8 cellular contexts compared by ENCODE assay signal in the genomic region with DNA sequence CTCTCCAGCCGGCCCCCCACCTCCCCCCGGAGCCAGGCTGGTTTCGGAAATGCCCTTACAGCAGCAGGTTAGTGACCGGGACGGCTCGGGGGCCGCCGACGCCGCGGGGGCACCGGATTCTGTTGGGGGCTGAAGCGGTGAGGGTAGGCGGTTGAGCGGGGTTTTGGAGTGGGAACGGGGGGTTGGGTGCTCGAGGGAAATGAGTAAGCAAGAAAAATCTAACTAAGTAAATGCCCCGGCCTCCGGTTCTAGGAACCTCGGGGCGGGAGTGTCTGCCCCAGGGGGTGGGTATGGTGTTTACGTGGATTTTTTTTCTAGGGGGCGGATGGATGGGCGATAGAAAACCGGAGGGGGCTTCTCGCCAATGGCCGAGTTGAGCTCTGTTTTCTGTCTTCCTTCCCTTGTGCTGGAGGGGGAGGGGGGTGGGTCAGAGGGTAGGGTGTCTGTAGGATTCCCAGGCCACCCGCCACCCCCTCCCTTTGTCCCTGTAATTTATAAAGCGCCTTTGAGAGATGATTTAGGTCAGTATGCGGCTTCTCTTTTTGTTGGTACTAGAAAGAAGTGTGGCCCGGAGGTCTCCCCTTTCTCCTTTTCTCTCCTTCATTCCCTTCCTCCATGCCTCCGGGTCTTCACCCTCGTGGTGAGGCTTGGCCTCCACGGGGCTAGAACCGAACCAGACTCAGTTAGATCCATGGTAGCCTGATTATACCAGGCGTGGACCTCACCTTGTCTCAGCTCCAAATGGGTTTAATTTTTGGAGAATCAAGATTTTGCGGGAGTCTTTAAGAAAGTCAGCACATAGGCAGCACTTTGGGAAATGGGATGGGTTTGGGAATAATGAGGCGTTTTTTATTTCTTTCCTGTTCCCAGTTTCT. TPM values are rescaled to one million over a fixed set of nuclear protein-coding genes. Genes with fewer than 3 reads are reported as not detected.
DNase-seq lines count a peak whose midpoint lies in the region; ATAC-seq, FAIRE-seq and TF ChIP-seq lines count a peak whose summit lies in the region.

No MANE protein-coding gene starts in this region.

- peaks cover 29% of the 10 kb centered on the region for H3K4me1 Mint-ChIP-seq in GM23338
- peaks cover 42% of the 10 kb centered on the region for H3K4me1 Mint-ChIP-seq in WTC11

- peak overlapping the region; percentile 97 for H3K27ac Mint-ChIP-seq in GM23338
- peak overlapping the region; percentile 98 for H3K27ac Mint-ChIP-seq in WTC11

- H3K4me1 ChIP-seq in GM23338 (ENCODE audit: insufficient read depth) (peaks cover 25% of the 10 kb centered on the region), liver (ENCODE audit: control insufficient read depth in 4 of 4, insufficient read depth in 4 of 4, low read length in 3 of 4) (peaks cover 2 to 10% (median 7%) of the 10 kb centered on the region in 4 donors)

- no peak overlapping the region for H2AFZ ChIP-seq in GM23338

- H3K27me3 ChIP-seq in GM23338 (ENCODE audit: insufficient read depth): no peaks in the 10 kb centered on the region
- H3K27me3 ChIP-seq in bronchial epithelial cell (ENCODE audit: control insufficient read depth, insufficient read depth, low read length): no peaks in the 10 kb centered on the region
- H3K27me3 ChIP-seq in liver (ENCODE audit: control insufficient read depth in 4 of 4, insufficient read depth in 4 of 4, low read length in 3 of 4): no peaks in the 10 kb centered on the region

- H3K27ac ChIP-seq in C4-2B (peak overlapping the region; percentile 100), GM23338 (ENCODE audit: low read depth) (peak overlapping the region; percentile 96), liver (ENCODE audit: low read depth in 1 of 2, low read length in 2 of 2) (peak overlapping the region; percentile 78 to 90)

- POLR2A ChIA-PET in WTC11 (lab: Charles Lee): interaction anchor here (0.6 to 1.7 kb wide), 6 partner anchors 12 to 1190 kb away, joined by 3 to 9 read pairs (median 3); partner anchors contain the start of gene SOX4

- H3K36me3 ChIP-seq in GM23338 (ENCODE audit: insufficient read depth) (no peaks in the 10 kb centered on the region), bronchial epithelial cell (ENCODE audit: control insufficient read depth, insufficient read depth, low read length) (no peaks in the 10 kb centered on the region), liver (ENCODE audit: control insufficient read depth in 4 of 4, insufficient read depth in 3 of 4, low read depth in 1 of 4, low read length in 3 of 4) (no peaks in the 10 kb centered on the region)

- no peak for TF ChIP-seq RAD21 in liver (IDR thresholded peaks at IDR 0.05)

- H3K9me2 ChIP-seq in GM23338 (ENCODE audit: insufficient read depth): no peaks in the 10 kb centered on the region

- peaks cover 24% of the 10 kb centered on the region for H3K27me3 Mint-ChIP-seq in GM23338 (ENCODE audit: insufficient read depth, low read depth, poor library complexity)
- no peaks in the 10 kb centered on the region; the same call in 1 of the 2 replicates for H3K27me3 Mint-ChIP-seq in WTC11 (ENCODE audit: low read depth)

- DNase-seq in GM23338 (ENCODE audit: low spot score) (peak; percentile 69), NCI-H1105 (lab: John Stamatoyannopoulos, UW) (peak; percentile 26), WTC11 (ENCODE audit: low spot score) (no peak), bronchial epithelial cell (ENCODE audit: low read depth) (peak; percentile 55)
- peak; percentile 47 to 73 (median 49) for DNase-seq in stimulated activated CD4-positive, alpha-beta T cell treated with anti-CD3 and anti-CD28 coated beads, TNF-alpha, amount 100 ng/mL, for 24 hours (ENCODE audit: low read depth in 3 of 3)

- H3K79me2 ChIP-seq in GM23338 (replicated peaks; ENCODE audit: insufficient read depth): peaks cover 65% of the 10 kb centered on the region

- no peak for TF ChIP-seq CTCF in C4-2B (conservative IDR thresholded peaks at IDR 0.05)
- TF ChIP-seq CTCF in GM23338 (conservative IDR thresholded peaks at IDR 0.05; ENCODE audit: low read depth in 2 of 2): no peak
- no peak for TF ChIP-seq CTCF in WTC11 (IDR thresholded peaks at IDR 0.05)
- TF ChIP-seq CTCF in bronchial epithelial cell (IDR thresholded peaks at IDR 0.05; ENCODE audit: insufficient read depth, low read length, severe bottlenecking): no peak
- TF ChIP-seq CTCF in liver (IDR thresholded peaks at IDR 0.05; ENCODE audit: low read depth, low read length, missing input control): no peak

- WGBS in liver: 2% methylated on average over 38 of the region's 38 CpGs

- ATAC-seq in GM23338: peak; percentile 1; the same call in 2 of the 3 replicates
- ATAC-seq in WTC11: no peak
- ATAC-seq in GM19452 (IDR thresholded peaks at IDR 0.05; ENCODE audit: unreplicated experiment): no peak

- H3K9me3 Mint-ChIP-seq in GM23338 (0 out of 3 replicates have a peak, but pooled peaks cover 3% of the 10 kb centered on the region), WTC11 (no peaks in the 10 kb centered on the region)

- H3K36me3 Mint-ChIP-seq in GM23338 (ENCODE audit: low read depth) (peaks cover 37% of the 10 kb centered on the region), WTC11 (peaks cover 27% of the 10 kb centered on the region)

- FAIRE-seq in bronchial epithelial cell (lab: Jason Lieb, UNC): no peak

- CTCF ChIA-PET in WTC11 (lab: Charles Lee): interaction anchor here (0.6 to 2.3 kb wide), 15 partner anchors 8 to 515 kb away, joined by 3 to 11 read pairs (median 3); no protein-coding TSS in a partner anchor

- no peaks in the 10 kb centered on the region for H3K9me3 ChIP-seq in liver (ENCODE audit: control insufficient read depth in 4 of 4, low read length in 3 of 4)

- H4K20me1 ChIP-seq in GM23338 (replicated peaks; ENCODE audit: insufficient read depth): peaks cover 40% of the 10 kb centered on the region

- no peaks in the 10 kb centered on the region for H3F3A ChIP-seq in GM23338 (replicated peaks; ENCODE audit: low read depth)

- H3K4me3 ChIP-seq in GM23338 (peak overlapping the region; percentile 91), bronchial epithelial cell (ENCODE audit: low read depth, low read length) (peak overlapping the region; percentile 78), liver (ENCODE audit: low read depth in 1 of 3, low read length in 3 of 3) (peak overlapping the region; percentile 42 to 95 (median 54))

- H3K9ac ChIP-seq in liver (ENCODE audit: low read depth in 1 of 2, low read length in 2 of 2): peak overlapping the region; percentile 64 to 72

- H3K4me3 Mint-ChIP-seq in GM23338: peak overlapping the region; percentile 95
- H3K4me3 Mint-ChIP-seq in WTC11: peak overlapping the region; percentile 100

- H3K4me2 ChIP-seq in GM23338: peak overlapping the region; percentile 95

TF ChIP-seq in GM23338, 12 proteins besides CTCF, POLR2A, EP300 and RAD21:
- TF ChIP-seq STAT1 (IDR thresholded peaks at IDR 0.05; ENCODE audit: unreplicated experiment): no peak
- TF ChIP-seq, protein P1, sequence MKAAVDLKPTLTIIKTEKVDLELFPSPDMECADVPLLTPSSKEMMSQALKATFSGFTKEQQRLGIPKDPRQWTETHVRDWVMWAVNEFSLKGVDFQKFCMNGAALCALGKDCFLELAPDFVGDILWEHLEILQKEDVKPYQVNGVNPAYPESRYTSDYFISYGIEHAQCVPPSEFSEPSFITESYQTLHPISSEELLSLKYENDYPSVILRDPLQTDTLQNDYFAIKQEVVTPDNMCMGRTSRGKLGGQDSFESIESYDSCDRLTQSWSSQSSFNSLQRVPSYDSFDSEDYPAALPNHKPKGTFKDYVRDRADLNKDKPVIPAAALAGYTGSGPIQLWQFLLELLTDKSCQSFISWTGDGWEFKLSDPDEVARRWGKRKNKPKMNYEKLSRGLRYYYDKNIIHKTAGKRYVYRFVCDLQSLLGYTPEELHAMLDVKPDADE (IDR thresholded peaks at IDR 0.05): no peak
- TF ChIP-seq ZNF114 (CRISPR knock-in tag; IDR thresholded peaks at IDR 0.05): no peak
- TF ChIP-seq CREB1 (CRISPR knock-in tag; IDR thresholded peaks at IDR 0.05; ENCODE audit: low read depth): no peak

TF ChIP-seq in WTC11, 78 proteins besides CTCF, POLR2A, EP300 and RAD21 (continues in another document):
- TF ChIP-seq GABPB1 (CRISPR knock-in tag; IDR thresholded peaks at IDR 0.05) (no peak), TEAD4 (CRISPR knock-in tag; IDR thresholded peaks at IDR 0.05) (no peak), ETV6 (CRISPR knock-in tag; IDR thresholded peaks at IDR 0.05) (no peak), ATF2 (CRISPR knock-in tag; IDR thresholded peaks at IDR 0.05; ENCODE audit: borderline replicate concordance, low read depth) (no peak), CREM (CRISPR knock-in tag; IDR thresholded peaks at IDR 0.05) (no peak)

TF ChIP-seq in liver, 16 proteins besides CTCF, POLR2A, EP300 and RAD21 (continues in another document):
- TF ChIP-seq EGR1 (IDR thresholded peaks at IDR 0.05; ENCODE audit: low read depth in 2 of 2) (no peak), HNF4G (IDR thresholded peaks at IDR 0.05) (no peak), FOXA1 (IDR thresholded peaks at IDR 0.05) (no peak), RXRA (IDR thresholded peaks at IDR 0.05) (no peak)
- TF ChIP-seq, protein P2, sequence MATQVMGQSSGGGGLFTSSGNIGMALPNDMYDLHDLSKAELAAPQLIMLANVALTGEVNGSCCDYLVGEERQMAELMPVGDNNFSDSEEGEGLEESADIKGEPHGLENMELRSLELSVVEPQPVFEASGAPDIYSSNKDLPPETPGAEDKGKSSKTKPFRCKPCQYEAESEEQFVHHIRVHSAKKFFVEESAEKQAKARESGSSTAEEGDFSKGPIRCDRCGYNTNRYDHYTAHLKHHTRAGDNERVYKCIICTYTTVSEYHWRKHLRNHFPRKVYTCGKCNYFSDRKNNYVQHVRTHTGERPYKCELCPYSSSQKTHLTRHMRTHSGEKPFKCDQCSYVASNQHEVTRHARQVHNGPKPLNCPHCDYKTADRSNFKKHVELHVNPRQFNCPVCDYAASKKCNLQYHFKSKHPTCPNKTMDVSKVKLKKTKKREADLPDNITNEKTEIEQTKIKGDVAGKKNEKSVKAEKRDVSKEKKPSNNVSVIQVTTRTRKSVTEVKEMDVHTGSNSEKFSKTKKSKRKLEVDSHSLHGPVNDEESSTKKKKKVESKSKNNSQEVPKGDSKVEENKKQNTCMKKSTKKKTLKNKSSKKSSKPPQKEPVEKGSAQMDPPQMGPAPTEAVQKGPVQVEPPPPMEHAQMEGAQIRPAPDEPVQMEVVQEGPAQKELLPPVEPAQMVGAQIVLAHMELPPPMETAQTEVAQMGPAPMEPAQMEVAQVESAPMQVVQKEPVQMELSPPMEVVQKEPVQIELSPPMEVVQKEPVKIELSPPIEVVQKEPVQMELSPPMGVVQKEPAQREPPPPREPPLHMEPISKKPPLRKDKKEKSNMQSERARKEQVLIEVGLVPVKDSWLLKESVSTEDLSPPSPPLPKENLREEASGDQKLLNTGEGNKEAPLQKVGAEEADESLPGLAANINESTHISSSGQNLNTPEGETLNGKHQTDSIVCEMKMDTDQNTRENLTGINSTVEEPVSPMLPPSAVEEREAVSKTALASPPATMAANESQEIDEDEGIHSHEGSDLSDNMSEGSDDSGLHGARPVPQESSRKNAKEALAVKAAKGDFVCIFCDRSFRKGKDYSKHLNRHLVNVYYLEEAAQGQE (IDR thresholded peaks at IDR 0.05): no peak

RNA-seq across cellular contexts. Expression of gene E2F3, which starts 2.3 kb away (rescaled TPM):
- 33.5 and 37.2 TPM in 2 replicates for total RNA-seq in GM23338 (2014; rRNA removed; shearing (Covaris generic))
- 26.4 and 27.2 TPM in 2 replicates for polyA plus RNA-seq in GM23338 (2016; fragmentation: Nextera tagmentation; extraction: Ambion mirVana)
- 29.2 to 30.2 TPM (median 30.0 TPM) in 3 replicates for total RNA-seq in WTC11 (2021)
- total RNA-seq in bronchial epithelial cell: 1.9 and 2.6 TPM in 2 replicates
- total RNA-seq in liver: 1 to 10 TPM; 1.6 to 5.0 TPM
- 1 to 10 TPM; 1.4 to 2.2 TPM for polyA plus RNA-seq in liver
